ENCODE assay signal across 8 cellular contexts in the genomic region with DNA sequence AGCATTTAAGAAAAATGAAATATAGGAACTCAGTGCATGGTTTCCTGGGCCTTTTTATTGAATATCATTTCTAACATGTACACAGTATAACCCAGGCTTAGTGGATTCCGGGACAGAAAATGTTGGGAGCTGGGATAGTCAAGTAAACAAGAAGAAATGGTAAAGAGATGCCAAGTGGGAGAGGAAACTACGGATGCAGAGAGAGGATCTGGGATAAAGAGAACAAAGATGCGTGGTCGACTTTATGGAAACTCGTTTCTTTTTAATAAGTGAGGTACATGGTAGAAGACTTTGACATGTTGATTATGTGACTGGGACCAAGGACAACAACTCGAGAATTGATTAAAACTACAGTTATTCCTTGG. TPM values are rescaled to one million over a fixed set of nuclear protein-coding genes. Genes with fewer than 3 reads are reported as not detected.
DNase-seq lines count a peak whose midpoint lies in the region; ATAC-seq and TF ChIP-seq lines count a peak whose summit lies in the region.

No MANE protein-coding gene starts in this region.

- peak overlapping the region; percentile 96 for H3K4ac ChIP-seq in mesendoderm (ENCODE audit: low read depth, low read length)

- H3K18ac ChIP-seq in mesendoderm (ENCODE audit: low read length) = peak overlapping the region; percentile 63

- H4K5ac ChIP-seq in mesendoderm (ENCODE audit: low read length) = peak overlapping the region; percentile 59

- H3K79me2 ChIP-seq in mesendoderm (ENCODE audit: control insufficient read depth, insufficient read depth, low read length) = peaks cover 12% of the 10 kb centered on the region

- H4K8ac ChIP-seq in mesendoderm (ENCODE audit: low read depth, low read length) = no peak overlapping the region

- in situ Hi-C loops in brain microvascular endothelial cell (cut with HindIII; ENCODE audit: low pct_ligation_motif_present, low sequenced_read_pairs) = no loop called here

- 74 to 83% methylated on average over 6 of the region's 6 CpGs for WGBS in heart right ventricle, 2 donors
- no CpG with 5 or more reads among the region's 6 CpGs for WGBS in mesendoderm (ENCODE audit: extremely low coverage, insufficient coverage, low lambda C conversion rate)
- WGBS in urinary bladder = 69% methylated on average over 6 of the region's 6 CpGs

- no peak overlapping the region for H2AK5ac ChIP-seq in mesendoderm (ENCODE audit: low read length)

- no peak overlapping the region for H2BK5ac ChIP-seq in mesendoderm (ENCODE audit: low read length)

- peak overlapping the region; percentile 40 for H2BK120ac ChIP-seq in mesendoderm (ENCODE audit: low read depth, low read length)

- peak overlapping the region; percentile 53 for H3K4me2 ChIP-seq in mesendoderm (ENCODE audit: low read length)

- H3K79me1 ChIP-seq in mesendoderm (ENCODE audit: low read length) = no peaks in the 10 kb centered on the region

- no peak for TF ChIP-seq CTCF in heart right ventricle (IDR thresholded peaks at IDR 0.05)
- TF ChIP-seq CTCF in brain microvascular endothelial cell (IDR thresholded peaks at IDR 0.05; ENCODE audit: low read depth, low read length, missing control alignments) = no peak

- H3K23ac ChIP-seq in mesendoderm (ENCODE audit: low read length) = no peak overlapping the region

- H3K9me3 ChIP-seq in heart right ventricle = no peaks in the 10 kb centered on the region

- no peak for ATAC-seq in heart right ventricle
- ATAC-seq in Right ventricle myocardium inferior = no peak

- no peak overlapping the region for H2BK15ac ChIP-seq in mesendoderm (replicated peaks; ENCODE audit: low read depth)

- no peak for DNase-seq in heart right ventricle
- no peak for DNase-seq in Right ventricle myocardium inferior (ENCODE audit: missing footprints)
- DNase-seq in brain microvascular endothelial cell = no peak
- DNase-seq in mesendoderm = no peak
- no peak for DNase-seq in stimulated activated CD8-positive, alpha-beta memory T cell treated with anti-CD3 and anti-CD28 coated beads, Interleukin-4, amount 100 ng/mL, for 48 hours
- DNase-seq in superior temporal gyrus (ENCODE audit: extremely low spot score) = no peak
- no peak for DNase-seq in epidermal melanocyte (ENCODE audit: insufficient read length, low spot score)

- H3K4me3 ChIP-seq in heart right ventricle (peak overlapping the region; percentile 38 to 96 (median 70)), brain microvascular endothelial cell (ENCODE audit: low read depth, low read length) (peak overlapping the region; percentile 86), mesendoderm (ENCODE audit: low read length) (no peak overlapping the region), urinary bladder (ENCODE audit: low read depth, low read length) (peak overlapping the region; percentile 51)

- H3K27ac ChIP-seq in heart right ventricle (peak overlapping the region; percentile 34 to 83 (median 71)), brain microvascular endothelial cell (peak overlapping the region; percentile 75), mesendoderm (ENCODE audit: low read depth, low read length) (no peak overlapping the region), urinary bladder (ENCODE audit: low read depth) (no peak overlapping the region)

- H3K27me3 ChIP-seq in heart right ventricle (peaks cover 0 to 41% (median 26%) of the 10 kb centered on the region in 7 donors), brain microvascular endothelial cell (replicated peaks) (no peaks in the 10 kb centered on the region), mesendoderm (ENCODE audit: insufficient read depth, low read length, poor library complexity) (no peaks in the 10 kb centered on the region)

- H3K4me1 ChIP-seq in heart right ventricle (peaks cover 0 to 30% (median 19%) of the 10 kb centered on the region in 9 donors), mesendoderm (ENCODE audit: control insufficient read depth, low read depth, low read length) (no peaks in the 10 kb centered on the region), urinary bladder (ENCODE audit: insufficient read depth) (no peaks in the 10 kb centered on the region)

- no peaks in the 10 kb centered on the region for H3K36me3 ChIP-seq in heart right ventricle
- H3K36me3 ChIP-seq in brain microvascular endothelial cell (replicated peaks) = no peaks in the 10 kb centered on the region
- no peaks in the 10 kb centered on the region for H3K36me3 ChIP-seq in mesendoderm (ENCODE audit: control insufficient read depth, insufficient read depth, low read length)
- no peaks in the 10 kb centered on the region for H3K36me3 ChIP-seq in urinary bladder (ENCODE audit: insufficient read depth)

- H3K9ac ChIP-seq in mesendoderm (ENCODE audit: low read length) = peak overlapping the region; percentile 83

- intact Hi-C loops in heart right ventricle (cut with DNase I) = loop anchor here in 1 of 10 donors (5.0 kb wide), 1 partner anchor 134 kb away; no protein-coding TSS in a partner anchor
- intact Hi-C loops in Right ventricle myocardium inferior (cut with DNase I) = no loop called here

- H3K56ac ChIP-seq in mesendoderm (ENCODE audit: low read length) = peak overlapping the region; percentile 93

RNA-seq across cellular contexts. Expression of gene GPR176, which starts 1.2 kb away (rescaled TPM):
- 1 to 10 TPM in 9 of 10 donors, under 1 TPM in 1; 0.87 to 3.1 (median 1.5) TPM for total RNA-seq in heart right ventricle
- polyA plus RNA-seq in heart right ventricle = 1 to 10 TPM; 1.7 to 3.0 TPM
- total RNA-seq in Right ventricle myocardium inferior = 1.8 TPM
- 14.7 TPM for polyA plus RNA-seq in mesendoderm (2013, experiment 1 of 2)
- polyA plus RNA-seq in mesendoderm (2013, experiment 2 of 2) = 16.5 TPM
- total RNA-seq in urinary bladder = 8.6 TPM
- polyA plus RNA-seq in urinary bladder = 4.9 TPM

RNA-seq across cellular contexts. Expression of gene EIF2AK4, which starts 12.7 kb away (rescaled TPM):
- total RNA-seq in heart right ventricle (10 to 100 TPM; 17.3 to 23.2 (median 20.2) TPM), Right ventricle myocardium inferior (23.3 TPM), urinary bladder (49.3 TPM)
- polyA plus RNA-seq in heart right ventricle (10 to 100 TPM; 16.5 to 68.9 TPM), urinary bladder (23.1 TPM)
- 44.1 TPM for polyA plus RNA-seq in mesendoderm (2013, experiment 1 of 2)
- 47.3 TPM for polyA plus RNA-seq in mesendoderm (2013, experiment 2 of 2)

Comparison
In these comparisons a context has a peak if more than half of its experiments do, and no peak if none do; other contexts are left out.
1. H3K27ac ChIP-seq: peak in heart right ventricle (10 of 10) and brain microvascular endothelial cell (single experiment); none in mesendoderm (single experiment) and urinary bladder (single experiment).